In the genomic region with DNA sequence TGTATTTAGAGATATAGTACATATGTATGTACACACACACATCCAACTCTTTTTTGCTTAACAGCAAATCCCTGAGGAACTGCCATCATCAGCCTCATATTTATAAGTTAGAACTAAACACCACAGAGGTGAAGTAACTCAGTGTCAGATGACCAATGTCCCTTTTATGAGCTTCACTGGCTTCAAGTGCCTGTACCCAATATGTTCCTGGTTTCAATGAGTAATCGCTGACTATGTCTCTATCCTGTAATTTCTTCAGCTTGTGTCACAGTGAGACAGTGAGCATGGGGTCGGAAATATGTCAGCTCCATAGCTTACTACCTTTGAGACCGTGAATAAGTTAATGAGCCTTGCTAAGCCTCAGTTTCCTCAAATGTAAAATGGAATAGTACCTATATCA, we compare ENCODE assay signal across 20 cellular contexts.
DNase-seq lines count a peak whose midpoint lies in the region; ATAC-seq and TF ChIP-seq lines count a peak whose summit lies in the region.
"Had no signal": no experiment of that assay in that cellular context is flagged by ENCODE, and none has a peak within 500 bp of the region (broad histone marks: within the 10 kb centered on the region; RNA-seq: fewer than 3 reads in every experiment).

No MANE protein-coding gene starts in this region.

- H3K79me2 ChIP-seq in SU-DHL-6 (ENCODE audit: insufficient read depth, low read length) = no peaks in the 10 kb centered on the region

- H3K9ac ChIP-seq in SU-DHL-6 (ENCODE audit: low read length) = no peak overlapping the region

- no peaks in the 10 kb centered on the region for H3K9me2 ChIP-seq in SU-DHL-6 (replicated peaks; ENCODE audit: insufficient read depth, low read length)

- DNase-seq in H4 (ENCODE audit: low spot score) = peak; percentile 10
- DNase-seq in glomerular visceral epithelial cell (ENCODE audit: extremely low spot score) = peak; percentile 32
- peak; percentile 12 for DNase-seq in skeletal muscle cell (ENCODE audit: low read depth)
- DNase-seq in DMS 273 treated with DMSO at 0.1 percent for 48 hours (lab: John Stamatoyannopoulos, UW) = no peak
- DNase-seq in GM19240 (ENCODE audit: insufficient read length, low spot score) = no peak
- DNase-seq: activated naive CD4-positive, alpha-beta T cell treated with anti-CD3 and anti-CD28 coated beads for 36 hours; aorta; Caco-2; cerebellar nuclear complex; foreskin melanocyte; naive B cell; NCI-H1436; NCI-H2171 treated with DMSO at 0.1 percent for 48 hours; ovary; small intestine; stimulated activated CD8-positive, alpha-beta memory T cell treated with anti-CD3 and anti-CD28 coated beads, Interleukin-4, amount 100 ng/mL, for 48 hours had no signal

- H3K4me3 ChIP-seq in SU-DHL-6 (ENCODE audit: insufficient read depth, low read length, poor library complexity, severe bottlenecking) (no peak overlapping the region), skeletal muscle cell (ENCODE audit: low read depth, low read length) (no peak overlapping the region)
- H3K4me3 ChIP-seq: ovary had no signal

- TF ChIP-seq CTCF in SU-DHL-6 (IDR thresholded peaks at IDR 0.05; ENCODE audit: insufficient read depth, low read length, poor library complexity, severe bottlenecking) = no peak

- no peaks in the 10 kb centered on the region for H3K36me3 ChIP-seq in SU-DHL-6 (ENCODE audit: low read length)
- H3K36me3 ChIP-seq: ovary had no signal

- no peaks in the 10 kb centered on the region for H3K9me3 ChIP-seq in SU-DHL-6 (ENCODE audit: insufficient read depth, low read length)
- H3K9me3 ChIP-seq: Caco-2, ovary had no signal

- H3F3A ChIP-seq in SU-DHL-6 (ENCODE audit: insufficient read depth) = 0 out of 2 replicates have a peak, but pooled peaks cover 10% of the 10 kb centered on the region

- peak overlapping the region; percentile 19; the same call in 1 of the 2 replicates for H3K27ac ChIP-seq in SU-DHL-6 (ENCODE audit: low read depth, low read length)
- H3K27ac ChIP-seq: ovary, RWPE1 had no signal

- ATAC-seq in HG02642 (IDR thresholded peaks at IDR 0.05; ENCODE audit: poor library complexity, unreplicated experiment) (no peak), HG03520 (IDR thresholded peaks at IDR 0.05; ENCODE audit: unreplicated experiment) (no peak)

- no peaks in the 10 kb centered on the region for H4K20me1 ChIP-seq in SU-DHL-6 (ENCODE audit: low read depth, low read length)

- H3K27me3 ChIP-seq in SU-DHL-6 (ENCODE audit: low read length) = no peaks in the 10 kb centered on the region
- H3K27me3 ChIP-seq: ovary had no signal

- H3K4me2 ChIP-seq in SU-DHL-6 (ENCODE audit: low read depth, low read length, poor library complexity, severe bottlenecking) = peak overlapping the region; percentile 65

- no peak overlapping the region for H2AFZ ChIP-seq in SU-DHL-6 (ENCODE audit: low read depth, low read length, severe bottlenecking)

Comparison
In these comparisons a context has a peak if more than half of its experiments do, and no peak if none do; other contexts are left out.
1. DNase-seq: peak in H4 (single experiment), glomerular visceral epithelial cell (single experiment) and skeletal muscle cell (single experiment); none in DMS 273 treated with DMSO at 0.1 percent for 48 hours (single experiment) and GM19240 (single experiment).